Comparison of ENCODE assay signal across 1 cellular context in the genomic region with DNA sequence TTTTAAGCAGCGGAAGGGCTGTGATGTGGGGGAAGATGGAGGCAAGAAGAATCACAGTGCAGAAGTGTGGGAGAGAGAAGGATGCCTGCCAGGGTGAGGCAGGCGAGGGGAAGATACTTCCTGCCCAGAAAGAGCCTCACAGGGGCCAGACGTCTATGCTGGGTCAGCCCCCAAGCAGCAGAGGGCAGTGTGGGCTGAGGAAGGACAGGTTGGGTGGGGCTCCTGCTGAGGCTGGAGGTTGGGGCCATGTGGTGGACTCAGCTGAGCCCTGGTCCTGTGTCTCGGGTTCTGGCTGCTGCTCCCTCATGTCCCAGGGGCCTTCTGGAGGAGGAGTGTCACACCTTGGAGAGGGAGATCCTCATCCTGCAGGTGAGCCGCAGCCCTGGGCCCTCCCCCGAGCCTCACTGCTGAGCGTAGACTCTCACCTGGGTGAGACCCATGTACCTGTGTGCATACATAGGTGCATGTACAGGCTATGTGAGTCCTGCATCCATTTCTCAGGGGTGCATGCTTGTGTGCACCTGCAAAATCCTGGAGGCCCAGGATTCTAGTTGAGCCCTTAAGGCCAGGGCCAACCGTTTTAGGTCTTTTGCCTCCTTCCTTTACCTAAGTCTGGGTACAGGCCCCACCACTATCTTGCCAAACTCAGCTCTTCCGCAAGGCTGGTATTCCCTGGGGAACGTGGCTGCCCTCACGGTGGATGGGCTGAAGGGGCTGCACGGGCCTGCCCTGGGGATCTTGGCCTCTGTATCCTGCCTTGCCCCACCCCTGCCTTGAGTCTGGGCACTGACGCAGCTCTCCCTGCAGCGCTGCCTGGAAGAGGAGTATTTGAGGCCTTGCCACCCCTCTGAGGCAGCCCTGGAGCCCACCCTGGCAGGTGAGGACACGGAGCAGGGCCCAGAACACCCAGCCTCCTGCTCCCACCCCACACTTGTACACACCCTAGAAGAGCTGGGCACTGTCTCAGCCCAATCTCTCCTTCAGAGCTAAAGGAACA.
TF ChIP-seq lines count a peak whose summit lies in the region.

No MANE protein-coding gene starts in this region.

TF ChIP-seq in SK-N-SH treated with all-trans-retinoic acid at 6 μM for 48 hours, 23 proteins besides CTCF, POLR2A, EP300 and RAD21 (continued from another document):
- TF ChIP-seq, protein P1, sequence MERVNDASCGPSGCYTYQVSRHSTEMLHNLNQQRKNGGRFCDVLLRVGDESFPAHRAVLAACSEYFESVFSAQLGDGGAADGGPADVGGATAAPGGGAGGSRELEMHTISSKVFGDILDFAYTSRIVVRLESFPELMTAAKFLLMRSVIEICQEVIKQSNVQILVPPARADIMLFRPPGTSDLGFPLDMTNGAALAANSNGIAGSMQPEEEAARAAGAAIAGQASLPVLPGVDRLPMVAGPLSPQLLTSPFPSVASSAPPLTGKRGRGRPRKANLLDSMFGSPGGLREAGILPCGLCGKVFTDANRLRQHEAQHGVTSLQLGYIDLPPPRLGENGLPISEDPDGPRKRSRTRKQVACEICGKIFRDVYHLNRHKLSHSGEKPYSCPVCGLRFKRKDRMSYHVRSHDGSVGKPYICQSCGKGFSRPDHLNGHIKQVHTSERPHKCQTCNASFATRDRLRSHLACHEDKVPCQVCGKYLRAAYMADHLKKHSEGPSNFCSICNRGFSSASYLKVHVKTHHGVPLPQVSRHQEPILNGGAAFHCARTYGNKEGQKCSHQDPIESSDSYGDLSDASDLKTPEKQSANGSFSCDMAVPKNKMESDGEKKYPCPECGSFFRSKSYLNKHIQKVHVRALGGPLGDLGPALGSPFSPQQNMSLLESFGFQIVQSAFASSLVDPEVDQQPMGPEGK (CRISPR knock-in tag; IDR thresholded peaks at IDR 0.05; ENCODE audit: borderline replicate concordance) = no peak
- TF ChIP-seq TOX (CRISPR knock-in tag; IDR thresholded peaks at IDR 0.05; ENCODE audit: borderline replicate concordance) = no peak
- TF ChIP-seq, protein P2, sequence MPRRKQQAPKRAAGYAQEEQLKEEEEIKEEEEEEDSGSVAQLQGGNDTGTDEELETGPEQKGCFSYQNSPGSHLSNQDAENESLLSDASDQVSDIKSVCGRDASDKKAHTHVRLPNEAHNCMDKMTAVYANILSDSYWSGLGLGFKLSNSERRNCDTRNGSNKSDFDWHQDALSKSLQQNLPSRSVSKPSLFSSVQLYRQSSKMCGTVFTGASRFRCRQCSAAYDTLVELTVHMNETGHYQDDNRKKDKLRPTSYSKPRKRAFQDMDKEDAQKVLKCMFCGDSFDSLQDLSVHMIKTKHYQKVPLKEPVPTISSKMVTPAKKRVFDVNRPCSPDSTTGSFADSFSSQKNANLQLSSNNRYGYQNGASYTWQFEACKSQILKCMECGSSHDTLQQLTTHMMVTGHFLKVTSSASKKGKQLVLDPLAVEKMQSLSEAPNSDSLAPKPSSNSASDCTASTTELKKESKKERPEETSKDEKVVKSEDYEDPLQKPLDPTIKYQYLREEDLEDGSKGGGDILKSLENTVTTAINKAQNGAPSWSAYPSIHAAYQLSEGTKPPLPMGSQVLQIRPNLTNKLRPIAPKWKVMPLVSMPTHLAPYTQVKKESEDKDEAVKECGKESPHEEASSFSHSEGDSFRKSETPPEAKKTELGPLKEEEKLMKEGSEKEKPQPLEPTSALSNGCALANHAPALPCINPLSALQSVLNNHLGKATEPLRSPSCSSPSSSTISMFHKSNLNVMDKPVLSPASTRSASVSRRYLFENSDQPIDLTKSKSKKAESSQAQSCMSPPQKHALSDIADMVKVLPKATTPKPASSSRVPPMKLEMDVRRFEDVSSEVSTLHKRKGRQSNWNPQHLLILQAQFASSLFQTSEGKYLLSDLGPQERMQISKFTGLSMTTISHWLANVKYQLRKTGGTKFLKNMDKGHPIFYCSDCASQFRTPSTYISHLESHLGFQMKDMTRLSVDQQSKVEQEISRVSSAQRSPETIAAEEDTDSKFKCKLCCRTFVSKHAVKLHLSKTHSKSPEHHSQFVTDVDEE (CRISPR knock-in tag; IDR thresholded peaks at IDR 0.05) = no peak
- no peak for TF ChIP-seq ZC3H10 (CRISPR knock-in tag; IDR thresholded peaks at IDR 0.05)
